Comparison of ENCODE assay signal across 28 cellular contexts in the genomic region with DNA sequence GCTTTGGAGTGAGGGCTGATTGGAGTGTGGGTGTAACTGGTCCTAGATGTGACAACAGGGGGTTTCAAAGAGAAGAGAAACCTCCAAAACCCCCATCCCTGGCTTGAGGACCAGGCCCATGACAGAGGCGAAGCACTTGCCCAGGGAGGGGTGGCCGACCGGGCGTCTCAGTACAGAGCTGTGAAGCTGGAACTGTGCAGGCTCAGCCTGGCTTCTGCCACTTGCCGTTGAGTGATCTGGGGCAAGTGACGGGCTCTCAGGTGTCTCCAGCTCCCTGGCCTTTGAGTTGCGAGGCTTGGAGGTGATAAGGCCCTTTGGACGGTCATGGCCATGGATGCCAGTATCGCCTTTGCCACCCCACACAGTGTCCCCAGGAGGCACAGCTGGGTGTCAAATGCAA.
"Had no signal": no experiment of that assay in that cellular context is flagged by ENCODE, and none has a peak within 500 bp of the region (broad histone marks: within the 10 kb centered on the region; RNA-seq: fewer than 3 reads in every experiment).

No MANE protein-coding gene starts in this region.

- H3K9me3 Mint-ChIP-seq: stimulated activated effector memory CD8-positive, alpha-beta T cell treated with anti-CD3 and anti-CD28 coated beads, Interleukin-12 subunit alpha, Interleukin-12 subunit beta, amount 100 ng/mL, for 72 hours; stimulated activated memory B cell treated with anti-CD40 and anti-IgM and Interleukin-4, amounts not matched to agents 10 μg/mL and 1 μg/mL and 100 μg/mL, for 72 hours; stimulated activated naive B cell treated with anti-CD40 and anti-IgM and Interleukin-4, amounts not matched to agents 10 μg/mL and 1 μg/mL and 100 μg/mL, for 72 hours; stimulated activated naive CD8-positive, alpha-beta T cell treated with anti-CD3 and anti-CD28 coated beads, Interleukin-15, amount 100 ng/mL, for 72 hours; stimulated activated naive CD8-positive, alpha-beta T cell treated with anti-CD3 and anti-CD28 coated beads, Interleukin-15, Interleukin-2, amounts not matched to agents 100 ng/mL and 50 ng/mL, for 24 hours; type B pancreatic cell had no signal

- H3K27ac ChIP-seq: stomach, suprapubic skin, testis, thoracic aorta, thyroid gland, tibial artery, tibial nerve, transverse colon, upper lobe of left lung, upper lobe of right lung, uterus, vagina had no signal

- H3K9me3 ChIP-seq: stomach, suprapubic skin, testis, thoracic aorta, thyroid gland, tibial artery, tibial nerve, transverse colon, upper lobe of left lung, upper lobe of right lung, uterus, vagina had no signal

- H3K4me1 ChIP-seq: stomach, suprapubic skin, testis, thyroid gland, tibial artery, tibial nerve, transverse colon, upper lobe of left lung, upper lobe of right lung, uterus, vagina had no signal

- H3K4me3 ChIP-seq: stomach, suprapubic skin, testis, thoracic aorta, thyroid gland, tibial artery, tibial nerve, transverse colon, upper lobe of left lung, upper lobe of right lung, uterus, vagina had no signal

- H3K27me3 Mint-ChIP-seq: stimulated activated naive CD8-positive, alpha-beta T cell treated with anti-CD3 and anti-CD28 coated beads, Interleukin-15, amount 100 ng/mL, for 72 hours had no signal

- H3K4me1 Mint-ChIP-seq: stimulated activated effector memory CD8-positive, alpha-beta T cell treated with anti-CD3 and anti-CD28 coated beads, Interleukin-12 subunit alpha, Interleukin-12 subunit beta, amount 100 ng/mL, for 72 hours; stimulated activated memory B cell treated with anti-CD40 and anti-IgM and Interleukin-4, amounts not matched to agents 10 μg/mL and 1 μg/mL and 100 μg/mL, for 72 hours; stimulated activated naive CD8-positive, alpha-beta T cell treated with anti-CD3 and anti-CD28 coated beads, Interleukin-15, amount 100 ng/mL, for 72 hours had no signal

- H3K4me3 Mint-ChIP-seq: stimulated activated effector memory CD8-positive, alpha-beta T cell treated with anti-CD3 and anti-CD28 coated beads, Interleukin-12 subunit alpha, Interleukin-12 subunit beta, amount 100 ng/mL, for 72 hours; stimulated activated memory B cell treated with anti-CD40 and anti-IgM and Interleukin-4, amounts not matched to agents 10 μg/mL and 1 μg/mL and 100 μg/mL, for 72 hours; stimulated activated naive B cell treated with anti-CD40 and anti-IgM and Interleukin-4, amounts not matched to agents 10 μg/mL and 1 μg/mL and 100 μg/mL, for 72 hours; stimulated activated naive CD8-positive, alpha-beta T cell treated with anti-CD3 and anti-CD28 coated beads, Interleukin-15, amount 100 ng/mL, for 72 hours; stimulated activated naive CD8-positive, alpha-beta T cell treated with anti-CD3 and anti-CD28 coated beads, Interleukin-15, Interleukin-2, amounts not matched to agents 100 ng/mL and 50 ng/mL, for 24 hours; type B pancreatic cell had no signal

- H3K36me3 Mint-ChIP-seq: stimulated activated effector memory CD8-positive, alpha-beta T cell treated with anti-CD3 and anti-CD28 coated beads, Interleukin-12 subunit alpha, Interleukin-12 subunit beta, amount 100 ng/mL, for 72 hours; stimulated activated memory B cell treated with anti-CD40 and anti-IgM and Interleukin-4, amounts not matched to agents 10 μg/mL and 1 μg/mL and 100 μg/mL, for 72 hours; stimulated activated naive B cell treated with anti-CD40 and anti-IgM and Interleukin-4, amounts not matched to agents 10 μg/mL and 1 μg/mL and 100 μg/mL, for 72 hours; type B pancreatic cell had no signal

- H3K27me3 ChIP-seq: stomach, suprapubic skin, testis, thyroid gland, tibial artery, tibial nerve, transverse colon, upper lobe of left lung, upper lobe of right lung, uterus, vagina had no signal

- H3K27ac Mint-ChIP-seq: stimulated activated effector memory CD8-positive, alpha-beta T cell treated with anti-CD3 and anti-CD28 coated beads, Interleukin-12 subunit alpha, Interleukin-12 subunit beta, amount 100 ng/mL, for 72 hours; stimulated activated memory B cell treated with anti-CD40 and anti-IgM and Interleukin-4, amounts not matched to agents 10 μg/mL and 1 μg/mL and 100 μg/mL, for 72 hours; stimulated activated naive B cell treated with anti-CD40 and anti-IgM and Interleukin-4, amounts not matched to agents 10 μg/mL and 1 μg/mL and 100 μg/mL, for 72 hours; stimulated activated naive CD8-positive, alpha-beta T cell treated with anti-CD3 and anti-CD28 coated beads, Interleukin-15, Interleukin-2, amounts not matched to agents 100 ng/mL and 50 ng/mL, for 24 hours; type B pancreatic cell had no signal

- H3K36me3 ChIP-seq: suprapubic skin, thoracic aorta, thyroid gland, transverse colon, upper lobe of left lung, upper lobe of right lung, uterus, vagina had no signal

- DNase-seq: stimulated activated CD4-positive, alpha-beta T cell treated with anti-CD3 and anti-CD28 coated beads, Interleukin-2, amount 100 ng/mL, for 48 hours; stimulated activated CD4-positive, alpha-beta T cell treated with anti-CD3 and anti-CD28 coated beads, Interleukin-4, amount 100 ng/mL, for 1 hour; stimulated activated CD4-positive, alpha-beta T cell treated with anti-CD3 and anti-CD28 coated beads, Interleukin-4, amount 100 ng/mL, for 24 hours; stimulated activated CD4-positive, alpha-beta T cell treated with anti-CD3 and anti-CD28 coated beads, Interleukin-4, amount 100 ng/mL, for 4 hours; stimulated activated CD8-positive, alpha-beta memory T cell treated with anti-CD3 and anti-CD28 coated beads, Interleukin-4, amount 100 ng/mL, for 48 hours; stimulated activated naive B cell treated with anti-CD40 and anti-IgM and Interleukin-4, amounts not matched to agents 10 μg/mL and 1 μg/mL and 100 μg/mL, for 72 hours; stimulated activated naive CD4-positive, alpha-beta T cell; stimulated activated naive CD4-positive, alpha-beta T cell treated with Interleukin-2 at 50 U/mL for 16 hours; stimulated activated naive CD8-positive, alpha-beta T cell treated with anti-CD3 and anti-CD28 coated beads, Interleukin-15, amount 100 ng/mL, for 72 hours; stimulated activated naive CD8-positive, alpha-beta T cell treated with anti-CD3 and anti-CD28 coated beads, Interleukin-15, Interleukin-2, amounts not matched to agents 100 U/mL and 50 U/mL, for 24 hours; stomach; substantia nigra; testis; thyroid gland; tibial artery; transverse colon; trophoblast cell; upper lobe of right lung; uterus had no signal

- ATAC-seq: stimulated activated effector memory CD8-positive, alpha-beta T cell treated with anti-CD3 and anti-CD28 coated beads, Interleukin-12 subunit alpha, Interleukin-12 subunit beta, amount 100 ng/mL, for 72 hours; stimulated activated naive B cell treated with anti-CD40 and anti-IgM and Interleukin-4, amounts not matched to agents 10 μg/mL and 1 μg/mL and 100 μg/mL, for 72 hours; stimulated activated naive CD8-positive, alpha-beta T cell treated with anti-CD3 and anti-CD28 coated beads, Interleukin-15, amount 100 ng/mL, for 72 hours; stimulated activated naive CD8-positive, alpha-beta T cell treated with anti-CD3 and anti-CD28 coated beads, Interleukin-15, Interleukin-2, amounts not matched to agents 100 U/mL and 50 U/mL, for 24 hours; upper lobe of right lung had no signal
